ENCODE assay signal across 8 cellular contexts in the genomic region with DNA sequence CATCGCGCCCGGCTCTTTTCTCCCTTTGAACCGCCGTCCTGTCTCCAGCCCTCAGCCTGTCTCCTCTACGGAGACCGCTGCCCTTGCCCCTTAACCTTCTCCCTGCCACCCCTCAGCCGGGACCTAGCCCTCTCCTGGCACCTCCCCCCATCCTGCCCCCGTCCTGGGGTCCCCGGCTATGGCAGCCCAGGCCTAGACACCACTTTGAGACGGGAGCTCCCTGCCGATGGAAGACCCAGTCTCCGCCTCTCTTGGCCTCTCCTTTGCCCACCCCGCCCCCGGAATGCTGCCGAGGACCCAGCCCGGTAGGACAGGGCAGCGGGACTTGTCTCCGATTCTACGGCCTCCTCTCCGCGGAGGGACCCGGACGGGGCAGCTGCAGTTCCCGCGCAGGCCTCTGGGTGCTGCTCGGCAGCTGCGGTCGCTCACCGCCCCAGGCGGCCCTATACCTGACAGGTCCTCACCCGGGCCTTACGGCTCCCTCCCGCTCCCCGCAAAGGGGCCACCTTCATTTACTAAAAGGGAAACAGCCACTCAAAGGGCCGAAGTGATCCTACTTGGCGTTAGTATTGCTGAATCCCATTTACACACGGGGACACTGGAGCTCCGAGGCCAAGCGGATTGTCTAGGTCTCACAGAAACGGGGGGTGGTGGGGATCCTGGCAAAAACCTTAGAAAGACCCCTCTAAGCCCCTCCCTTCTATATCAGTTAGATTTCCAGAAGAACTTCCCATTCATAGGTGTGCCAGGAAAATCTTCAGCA. TPM values are rescaled to one million over a fixed set of nuclear protein-coding genes. Genes with fewer than 3 reads are reported as not detected.
DNase-seq lines count a peak whose midpoint lies in the region; ATAC-seq and FAIRE-seq lines count a peak whose summit lies in the region.

No MANE protein-coding gene starts in this region.

- peak; percentile 9 for FAIRE-seq in urothelium cell line (lab: Jason Lieb, UNC)

- peak; percentile 25 for DNase-seq in NK-92 treated with Interleukin-12 subunit alpha and Interleukin-12 subunit beta, amount 100 ng/mL, for 24 hours (lab: John Stamatoyannopoulos, UW)
- DNase-seq in NK-92 (lab: John Stamatoyannopoulos, UW; ENCODE audit: unreplicated experiment) (no peak), Kasumi-1 (lab: John Stamatoyannopoulos, UW) (peak; percentile 44 to 67), SKM-1 treated with dmso at 0.1 percent for 144 hours (lab: John Stamatoyannopoulos, UW; ENCODE audit: unreplicated experiment) (peak; percentile 67), Right ventricle myocardium superior (peak; percentile 83), posterior cingulate gyrus (peak; percentile 40 to 96 (median 64)), urothelium cell line (ENCODE audit: low spot score) (peak; percentile 95)
- peak; percentile 78 for DNase-seq in activated naive CD4-positive, alpha-beta T cell treated with anti-CD3 and anti-CD28 coated beads, Interleukin-2, amount 50 U/mL, for 16 hours

- ATAC-seq in Right ventricle myocardium superior (ENCODE audit: poor library complexity): peak; percentile 98

- intact Hi-C loops in Right ventricle myocardium superior (cut with DNase I): loop anchor here (5.0 kb wide), 1 partner anchor 117 kb away; a partner anchor contains a TSS
- intact Hi-C loops in posterior cingulate gyrus (cut with DNase I): loop anchor here (1.0 kb wide), 1 partner anchor 118 kb away; no protein-coding TSS in a partner anchor

RNA-seq across cellular contexts. Expression of a gene that starts 32.6 kb away (rescaled TPM):
- total RNA-seq in Right ventricle myocardium superior: not detected
